In the genomic region with DNA sequence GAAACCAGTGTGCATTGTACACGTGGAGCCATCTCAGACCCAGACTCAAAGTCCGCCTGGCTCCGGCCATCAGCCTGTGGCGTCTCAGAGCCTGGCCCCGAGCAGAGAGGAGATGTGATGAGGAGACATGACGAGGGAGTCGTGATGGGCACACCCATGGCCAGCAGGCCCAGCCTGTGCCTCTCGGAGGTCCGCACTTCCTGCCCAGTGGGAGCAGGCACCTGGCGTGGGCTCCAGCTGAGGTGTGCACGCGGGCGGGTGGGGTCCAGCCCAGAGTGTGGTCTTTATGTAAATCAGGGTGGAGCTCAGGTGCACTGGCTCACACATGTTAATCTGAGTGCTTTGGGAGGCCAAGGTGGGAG, we compare ENCODE assay signal across 28 cellular contexts. TPM values are rescaled to one million over a fixed set of nuclear protein-coding genes. Genes with fewer than 3 reads are reported as not detected.
A peak's percentile ranks its signal among the peaks of the same experiment; 100 is the strongest.
DNase-seq lines count a peak whose midpoint lies in the region; ATAC-seq and TF ChIP-seq lines count a peak whose summit lies in the region.
"Had no signal": no experiment of that assay in that cellular context is flagged by ENCODE, and none has a peak within 500 bp of the region (broad histone marks: within the 10 kb centered on the region; RNA-seq: fewer than 3 reads in every experiment).

No MANE protein-coding gene starts in this region.

- no peak for DNase-seq in activated CD4-positive, alpha-beta T cell treated with anti-CD3 and anti-CD28 coated beads, Interleukin-2, amount 10 ng/mL, durations not matched to agents 7 days and 5 days
- DNase-seq in activated CD4-positive, alpha-beta T cell treated with anti-CD3 and anti-CD28 coated beads, Interleukin-2, amount 50 U/mL, for 4 hours, result no peak
- no peak for DNase-seq in endodermal cell
- no peak for DNase-seq in type B pancreatic cell (ENCODE audit: extremely low spot score, unreplicated experiment)
- DNase-seq: activated CD4-positive, CD25-positive, alpha-beta regulatory T cell; activated CD8-positive, alpha-beta T cell treated with anti-CD3 and anti-CD28 coated beads, Interleukin-2, amount 10 ng/mL, durations not matched to agents 7 days and 5 days; activated gamma-delta T cell treated with Interleukin-2 at 50 U/mL for 16 hours; amniotic stem cell; cortex of kidney; DMS79; H7; NCI-H1417 treated with DMSO at 0.1 percent for 48 hours; NCI-H510A treated with DMSO at 0.1 percent for 48 hours; NK-92 treated with Interleukin-12 subunit alpha and Interleukin-12 subunit beta, amount 100 ng/mL, for 24 hours; Peyer's patch; stimulated activated CD4-positive, alpha-beta T cell treated with anti-CD3 and anti-CD28 coated beads, Interleukin-4, amount 100 ng/mL, for 24 hours; stimulated activated naive CD8-positive, alpha-beta T cell treated with anti-CD3 and anti-CD28 coated beads, Interleukin-15, amount 100 ng/mL, for 72 hours; T-helper 9 cell had no signal

- no peak overlapping the region for H3K4me3 Mint-ChIP-seq in activated CD4-positive, alpha-beta T cell treated with anti-CD3 and anti-CD28 coated beads, Interleukin-2, amount 10 ng/mL, durations not matched to agents 7 days and 5 days
- H3K4me3 Mint-ChIP-seq in endodermal cell (no peak overlapping the region), type B pancreatic cell (no peak overlapping the region)
- H3K4me3 Mint-ChIP-seq: activated CD8-positive, alpha-beta T cell treated with anti-CD3 and anti-CD28 coated beads, Interleukin-2, amount 10 ng/mL, durations not matched to agents 7 days and 5 days; stimulated activated naive CD8-positive, alpha-beta T cell treated with anti-CD3 and anti-CD28 coated beads, Interleukin-15, amount 100 ng/mL, for 72 hours had no signal

- 92 to 98% methylated on average over 10 to 13 of the region's 13 CpGs for WGBS in endodermal cell (ENCODE audit: insufficient coverage in 1 of 2, insufficient read length in 1 of 2), 2 experiments
- WGBS in gastroesophageal sphincter (ENCODE audit: low coverage in 1 of 2), 2 donors, result 73 to 89% methylated on average over 5 to 6 of the region's 13 CpGs

- H3K4me1 Mint-ChIP-seq in activated CD4-positive, alpha-beta T cell treated with anti-CD3 and anti-CD28 coated beads, Interleukin-2, amount 10 ng/mL, durations not matched to agents 7 days and 5 days, result peaks cover 14% of the 10 kb centered on the region
- H3K4me1 Mint-ChIP-seq in endodermal cell, result no peaks in the 10 kb centered on the region
- H3K4me1 Mint-ChIP-seq in type B pancreatic cell (ENCODE audit: unreplicated experiment), result peaks cover 10% of the 10 kb centered on the region

- H3K27me3 ChIP-seq in endodermal cell (ENCODE audit: control insufficient read depth, insufficient read depth, low read length, poor library complexity, severe bottlenecking), result no peaks in the 10 kb centered on the region
- no peaks in the 10 kb centered on the region for H3K27me3 ChIP-seq in gastroesophageal sphincter
- H3K27me3 ChIP-seq: Peyer's patch, tibial nerve had no signal

- no peak for TF ChIP-seq EP300 in gastroesophageal sphincter (IDR thresholded peaks at IDR 0.05)

- no peak overlapping the region for H3K9ac ChIP-seq in endodermal cell (ENCODE audit: extremely low read depth, low read length, poor library complexity, severe bottlenecking)

- H3K4me1 ChIP-seq in endodermal cell (ENCODE audit: control insufficient read depth, insufficient read depth, low read length), result no peaks in the 10 kb centered on the region
- peaks cover 0 to 25% (median 0%) of the 10 kb centered on the region in 3 donors for H3K4me1 ChIP-seq in gastroesophageal sphincter

- H3K4me3 ChIP-seq in endodermal cell (ENCODE audit: low read length) (no peak overlapping the region), gastroesophageal sphincter (no peak overlapping the region)
- H3K4me3 ChIP-seq: Peyer's patch, tibial nerve had no signal

- no peak for TF ChIP-seq POLR2A in gastroesophageal sphincter (IDR thresholded peaks at IDR 0.05)

- CTCF ChIA-PET in activated CD4-positive, alpha-beta T cell treated with anti-CD3 and anti-CD28 coated beads, Interleukin-2, amount 10 ng/mL, durations not matched to agents 7 days and 5 days (lab: Charles Lee), result interaction anchor here (1.2 to 4.8 kb wide), 3 partner anchors 24 to 456 kb away, joined by 3 to 23 read pairs (median 4); no protein-coding TSS in a partner anchor

- H3K36me3 ChIP-seq in endodermal cell (ENCODE audit: control insufficient read depth, insufficient read depth, low read length) (peaks cover 10% of the 10 kb centered on the region), gastroesophageal sphincter (peaks cover 0 to 59% of the 10 kb centered on the region in 2 donors)
- H3K36me3 ChIP-seq: Peyer's patch had no signal

- TF ChIP-seq CTCF in endodermal cell (conservative IDR thresholded peaks at IDR 0.05) (no peak), type B pancreatic cell (conservative IDR thresholded peaks at IDR 0.05) (no peak), gastroesophageal sphincter (IDR thresholded peaks at IDR 0.05) (no peak)

- no peak for ATAC-seq in HG02763 (IDR thresholded peaks at IDR 0.05; ENCODE audit: unreplicated experiment)
- no peak for ATAC-seq in gastroesophageal sphincter
- ATAC-seq: activated CD8-positive, alpha-beta T cell treated with anti-CD3 and anti-CD28 coated beads, Interleukin-2, amount 10 ng/mL, durations not matched to agents 7 days and 5 days; stimulated activated naive CD8-positive, alpha-beta T cell treated with anti-CD3 and anti-CD28 coated beads, Interleukin-15, amount 100 ng/mL, for 72 hours had no signal

- H3K9me3 Mint-ChIP-seq in activated CD4-positive, alpha-beta T cell treated with anti-CD3 and anti-CD28 coated beads, Interleukin-2, amount 10 ng/mL, durations not matched to agents 7 days and 5 days, result peaks cover 11% of the 10 kb centered on the region
- H3K9me3 Mint-ChIP-seq in endodermal cell (no peaks in the 10 kb centered on the region), type B pancreatic cell (no peaks in the 10 kb centered on the region)

- no peak overlapping the region for H3K27ac ChIP-seq in endodermal cell (ENCODE audit: low read depth, low read length)
- no peak overlapping the region for H3K27ac ChIP-seq in gastroesophageal sphincter
- H3K27ac ChIP-seq: Peyer's patch, tibial nerve had no signal

- no peaks in the 10 kb centered on the region for H3K27me3 Mint-ChIP-seq in activated CD4-positive, alpha-beta T cell treated with anti-CD3 and anti-CD28 coated beads, Interleukin-2, amount 10 ng/mL, durations not matched to agents 7 days and 5 days
- H3K27me3 Mint-ChIP-seq in endodermal cell (ENCODE audit: insufficient read depth) (no peaks in the 10 kb centered on the region), type B pancreatic cell (no peaks in the 10 kb centered on the region)
- H3K27me3 Mint-ChIP-seq: stimulated activated naive CD8-positive, alpha-beta T cell treated with anti-CD3 and anti-CD28 coated beads, Interleukin-15, amount 100 ng/mL, for 72 hours had no signal

- peak overlapping the region; percentile 25 for H3K27ac Mint-ChIP-seq in activated CD4-positive, alpha-beta T cell treated with anti-CD3 and anti-CD28 coated beads, Interleukin-2, amount 10 ng/mL, durations not matched to agents 7 days and 5 days
- peak overlapping the region; percentile 24 for H3K27ac Mint-ChIP-seq in endodermal cell
- peak overlapping the region; percentile 13 for H3K27ac Mint-ChIP-seq in type B pancreatic cell
- H3K27ac Mint-ChIP-seq: activated CD8-positive, alpha-beta T cell treated with anti-CD3 and anti-CD28 coated beads, Interleukin-2, amount 10 ng/mL, durations not matched to agents 7 days and 5 days had no signal

- POLR2A ChIA-PET in activated CD4-positive, alpha-beta T cell treated with anti-CD3 and anti-CD28 coated beads, Interleukin-2, amount 10 ng/mL, durations not matched to agents 7 days and 5 days (lab: Charles Lee), result no interaction called here

- no peaks in the 10 kb centered on the region for H3K9me3 ChIP-seq in endodermal cell (ENCODE audit: control insufficient read depth, low read length)
- H3K9me3 ChIP-seq in gastroesophageal sphincter, result no peaks in the 10 kb centered on the region
- H3K9me3 ChIP-seq: Peyer's patch, tibial nerve had no signal

- peaks cover 13% of the 10 kb centered on the region for H3K36me3 Mint-ChIP-seq in activated CD4-positive, alpha-beta T cell treated with anti-CD3 and anti-CD28 coated beads, Interleukin-2, amount 10 ng/mL, durations not matched to agents 7 days and 5 days (ENCODE audit: low read depth)
- H3K36me3 Mint-ChIP-seq in endodermal cell (ENCODE audit: low read depth) (peaks cover 17% of the 10 kb centered on the region), type B pancreatic cell (peaks cover 8% of the 10 kb centered on the region)

RNA-seq across cellular contexts. Expression of gene GPR146, which starts 26.0 kb away (rescaled TPM):
- total RNA-seq in activated CD4-positive, alpha-beta T cell treated with anti-CD3 and anti-CD28 coated beads, Interleukin-2, amount 10 ng/mL, durations not matched to agents 7 days and 5 days, result 10 to 100 TPM; 13.3 to 13.8 TPM
- total RNA-seq in endodermal cell, result under 1 TPM; 0.66 to 0.75 TPM
- polyA plus RNA-seq in endodermal cell (2013, experiment 1 of 2), result 1.1 TPM
- polyA plus RNA-seq in endodermal cell (2013, experiment 2 of 2), result 1.7 TPM
- 1.2 TPM in 2 replicates for total RNA-seq in type B pancreatic cell (ENCODE audit: low replicate concordance)
- total RNA-seq in gastroesophageal sphincter, result 10 to 100 TPM; 13.6 to 27.9 (median 16.3) TPM

RNA-seq across cellular contexts. Expression of gene CYP2W1, which starts 35.3 kb away (rescaled TPM):
- not detected for total RNA-seq in activated CD4-positive, alpha-beta T cell treated with anti-CD3 and anti-CD28 coated beads, Interleukin-2, amount 10 ng/mL, durations not matched to agents 7 days and 5 days
- not detected for total RNA-seq in endodermal cell
- not detected for polyA plus RNA-seq in endodermal cell (2013, experiment 1 of 2)
- not detected for polyA plus RNA-seq in endodermal cell (2013, experiment 2 of 2)
- 13.6 and 15.3 TPM in 2 replicates for total RNA-seq in type B pancreatic cell (ENCODE audit: low replicate concordance)
- total RNA-seq in gastroesophageal sphincter, result not detected
- total RNA-seq: activated CD8-positive, alpha-beta T cell treated with anti-CD3 and anti-CD28 coated beads, Interleukin-2, amount 10 ng/mL, durations not matched to agents 7 days and 5 days; bronchial epithelial cell; H7; lung microvascular endothelial cell; M059J; myocyte; omental fat pad; renal cortical epithelial cell had no signal
- polyA plus RNA-seq: IgD-negative memory B cell had no signal

RNA-seq across cellular contexts. Expression of gene COX19, which starts 43.0 kb away (rescaled TPM):
- 10 to 100 TPM; 18.2 to 20.1 TPM for total RNA-seq in activated CD4-positive, alpha-beta T cell treated with anti-CD3 and anti-CD28 coated beads, Interleukin-2, amount 10 ng/mL, durations not matched to agents 7 days and 5 days
- total RNA-seq in endodermal cell (10 to 100 TPM; 15.0 to 18.5 TPM), type B pancreatic cell (ENCODE audit: low replicate concordance) (14.8 and 15.4 TPM in 2 replicates), gastroesophageal sphincter (10 to 100 TPM in 3 of 4 donors, 1 to 10 TPM in 1; 6.0 to 16.7 (median 12.0) TPM)
- polyA plus RNA-seq in endodermal cell (2013, experiment 1 of 2), result 11.1 TPM
- polyA plus RNA-seq in endodermal cell (2013, experiment 2 of 2), result 9.6 TPM

Comparison
In these comparisons a context has a peak if more than half of its experiments do, and no peak if none do; other contexts are left out.
1. RNA of gene CYP2W1, which starts 35.3 kb away (total RNA-seq): 13.6 to 15.3 TPM in type B pancreatic cell; not detected in endodermal cell, not detected in activated CD4-positive, alpha-beta T cell treated with anti-CD3 and anti-CD28 coated beads, Interleukin-2, amount 10 ng/mL, durations not matched to agents 7 days and 5 days and not detected in gastroesophageal sphincter; every median in the first group is over 10 times any median in the second.
2. Peak in every context shown above with its lines, with median percentiles within 50 percentile points of each other: H3K27ac Mint-ChIP-seq.